ENCODE assay signal across 9 cellular contexts in the genomic region with DNA sequence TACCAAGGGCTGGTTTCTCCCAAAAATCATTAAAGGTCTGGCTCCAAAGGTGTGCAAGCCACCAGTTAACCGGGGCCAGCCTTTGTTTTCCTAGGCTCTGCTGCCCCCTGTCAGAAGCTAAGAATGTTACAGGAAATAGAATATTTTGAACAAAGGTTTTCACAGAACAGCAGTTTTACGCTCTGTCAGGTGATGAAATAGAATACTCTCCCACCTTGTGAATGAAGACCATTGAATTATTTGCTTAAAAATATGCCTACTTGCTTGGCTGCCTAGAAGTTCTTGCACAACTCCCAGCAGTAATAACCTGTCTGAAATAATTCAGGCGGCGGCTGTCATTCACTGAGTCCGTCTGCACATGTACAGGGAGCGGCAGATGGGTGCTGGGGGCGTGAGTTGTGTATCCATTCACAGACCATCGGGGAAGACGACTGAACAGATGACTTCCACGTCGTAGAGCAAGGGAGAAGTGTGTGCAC.
DNase-seq lines count a peak whose midpoint lies in the region; ATAC-seq and TF ChIP-seq lines count a peak whose summit lies in the region.
"Had no signal": no experiment of that assay in that cellular context is flagged by ENCODE, and none has a peak within 500 bp of the region (broad histone marks: within the 10 kb centered on the region; RNA-seq: fewer than 3 reads in every experiment).

No MANE protein-coding gene starts in this region.

- no peak for ATAC-seq in HG02884 (IDR thresholded peaks at IDR 0.05; ENCODE audit: unreplicated experiment)

- DNase-seq in SIG-M5 treated with dmso at 0.1 percent for 504 hours (lab: John Stamatoyannopoulos, UW; ENCODE audit: unreplicated experiment) (peak; percentile 57), SIG-M5 (lab: John Stamatoyannopoulos, UW) (no peak), NCI-H1436 treated with DMSO at 0.1 percent for 48 hours (lab: John Stamatoyannopoulos, UW) (peak; percentile 23), T-helper 22 cell (ENCODE audit: low read depth) (peak; percentile 17), astrocyte of the cerebellum (ENCODE audit: low read depth) (peak; percentile 42), iPS DF 6.9 (ENCODE audit: low read depth, low spot score) (peak; percentile 39)
- peak; percentile 39 to 46 for DNase-seq in stimulated activated CD4-positive, alpha-beta T cell treated with anti-CD3 and anti-CD28 coated beads, Interleukin-12 subunit alpha, Interleukin-12 subunit beta, amount 100 ng/mL, for 24 hours (ENCODE audit: low read depth in 2 of 2)

- H3K4me1 ChIP-seq in iPS DF 6.9 (ENCODE audit: control insufficient read depth, insufficient read depth, low read length): no peaks in the 10 kb centered on the region

- H3K9me3 ChIP-seq in iPS DF 6.9 (ENCODE audit: control insufficient read depth, insufficient read depth, low read length): no peaks in the 10 kb centered on the region
- H3K9me3 ChIP-seq: BLaER1 treated with 17β-estradiol and CSF1 and Interleukin-3, amounts not matched to agents 10 nM and 100 nM had no signal

- in situ Hi-C loops in astrocyte of the cerebellum (cut with HindIII; ENCODE audit: low sequenced_read_pairs): loop anchor here (5.0 to 10.0 kb wide), 2 partner anchors 186 to 454 kb away; partner anchors contain the start of gene PGAP1

- no peaks in the 10 kb centered on the region for H3K36me3 ChIP-seq in iPS DF 6.9 (ENCODE audit: control insufficient read depth, insufficient read depth, low read length)
- H3K36me3 ChIP-seq: BLaER1 treated with 17β-estradiol and CSF1 and Interleukin-3, amounts not matched to agents 10 nM and 100 nM had no signal

- H3K4me3 ChIP-seq in astrocyte of the cerebellum (ENCODE audit: low read depth, low read length) (peak overlapping the region; percentile 14), iPS DF 6.9 (ENCODE audit: low read length) (no peak overlapping the region)
- H3K4me3 ChIP-seq: BLaER1 treated with 17β-estradiol and CSF1 and Interleukin-3, amounts not matched to agents 10 nM and 100 nM had no signal

- TF ChIP-seq CTCF in astrocyte of the cerebellum (IDR thresholded peaks at IDR 0.05; ENCODE audit: low read depth, low read length, missing control alignments): peak; percentile 63

- no CpG with 5 or more reads among the region's 11 CpGs for WGBS in iPS DF 6.9 (ENCODE audit: insufficient coverage, insufficient read length)

- H3K27ac ChIP-seq in iPS DF 6.9 (ENCODE audit: low read length): no peak overlapping the region

- H3K27me3 ChIP-seq in iPS DF 6.9 (ENCODE audit: control insufficient read depth, insufficient read depth, low read length): no peaks in the 10 kb centered on the region
- H3K27me3 ChIP-seq: BLaER1 treated with 17β-estradiol and CSF1 and Interleukin-3, amounts not matched to agents 10 nM and 100 nM had no signal
